In the genomic region with DNA sequence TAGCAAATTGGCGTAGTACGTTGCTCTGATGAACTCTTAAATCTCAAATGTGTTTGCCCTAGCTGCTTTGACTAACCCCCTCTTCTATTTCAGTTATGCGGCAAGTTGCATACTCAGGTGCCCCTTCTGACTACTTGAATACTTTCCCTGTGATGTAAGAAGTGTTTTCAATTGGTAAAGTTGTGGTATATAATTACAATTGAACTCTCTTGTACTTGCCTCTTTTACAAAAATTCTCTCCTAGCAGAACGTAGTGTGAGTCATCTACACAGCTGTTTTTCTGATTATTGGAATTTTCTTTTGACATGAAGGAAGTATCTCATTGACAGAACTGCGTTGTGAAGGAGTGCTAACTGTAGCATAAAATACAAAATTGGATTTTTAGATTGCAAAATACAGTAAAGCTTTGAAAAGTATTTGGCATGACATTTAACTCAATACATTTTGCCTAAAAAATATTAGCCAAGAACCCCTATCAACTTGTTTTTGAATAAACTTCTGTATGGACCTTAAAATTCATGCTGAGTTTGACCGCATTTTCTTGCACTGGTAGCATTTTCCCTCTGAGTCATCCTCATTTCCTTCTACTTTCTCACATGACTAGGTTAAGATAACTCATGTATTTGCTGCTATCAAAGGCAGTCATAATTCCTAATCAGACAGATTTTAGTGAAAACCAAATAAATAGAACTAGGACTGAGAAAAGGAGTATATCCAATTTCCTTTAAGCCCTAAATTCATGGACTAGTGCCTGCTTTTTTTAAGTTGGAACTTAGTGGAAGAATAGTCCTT, we compare ENCODE assay signal across 11 cellular contexts. TPM values are rescaled to one million over a fixed set of nuclear protein-coding genes. Genes with fewer than 3 reads are reported as not detected.
A peak's percentile ranks its signal among the peaks of the same experiment; 100 is the strongest.
DNase-seq lines count a peak whose midpoint lies in the region; ATAC-seq, FAIRE-seq and TF ChIP-seq lines count a peak whose summit lies in the region.
"Had no signal": no experiment of that assay in that cellular context is flagged by ENCODE, and none has a peak within 500 bp of the region (broad histone marks: within the 10 kb centered on the region; RNA-seq: fewer than 3 reads in every experiment).

No MANE protein-coding gene starts in this region.

- no peaks in the 10 kb centered on the region for H3K4me1 ChIP-seq in foreskin keratinocyte

- H3K36me3 Mint-ChIP-seq in HFFc6 (ENCODE audit: low read depth) (no peaks in the 10 kb centered on the region), T-helper 17 cell (ENCODE audit: low read depth) (no peaks in the 10 kb centered on the region)
- H3K36me3 Mint-ChIP-seq: CD4-positive, alpha-beta memory T cell had no signal

- H3K9me3 ChIP-seq in T-helper 17 cell (ENCODE audit: control insufficient read depth, low read length, poor library complexity, severe bottlenecking): no peaks in the 10 kb centered on the region

- no peak overlapping the region for H3K27ac Mint-ChIP-seq in HFFc6
- H3K27ac Mint-ChIP-seq in T-helper 17 cell: peak overlapping the region; percentile 87
- H3K27ac Mint-ChIP-seq: CD4-positive, alpha-beta memory T cell had no signal

- no peak overlapping the region; the same call in 1 of the 2 replicates for H3K4me3 Mint-ChIP-seq in HFFc6
- peak overlapping the region; percentile 21 for H3K4me3 Mint-ChIP-seq in T-helper 17 cell
- H3K4me3 Mint-ChIP-seq: CD4-positive, alpha-beta memory T cell had no signal

- TF ChIP-seq CTCF in HFFc6 (IDR thresholded peaks at IDR 0.05) (no peak), foreskin keratinocyte (conservative IDR thresholded peaks at IDR 0.05) (no peak)

- H3K4me1 Mint-ChIP-seq in HFFc6 (ENCODE audit: low read depth) (peaks cover 22% of the 10 kb centered on the region), T-helper 17 cell (peaks cover 16% of the 10 kb centered on the region)

- peak; percentile 98 for FAIRE-seq in A204.1 (lab: Jason Lieb, UNC)

- DNase-seq in HFFc6 (peak; percentile 25), T-helper 17 cell (no peak), foreskin keratinocyte (peak in 1 of 2 donors; percentile 55), inferior parietal cortex (ENCODE audit: extremely low spot score) (no peak)
- DNase-seq in activated T-cell treated with anti-CD3 and anti-CD28 coated beads, Interleukin-2, amount 50 U/mL, for 1 hour: no peak
- DNase-seq: activated effector memory CD4-positive, alpha-beta T cell treated with anti-CD3 and anti-CD28 coated beads, Interleukin-2, amount 50 U/mL, for 16 hours; CD4-positive, alpha-beta memory T cell; NCI-H1694 had no signal

- no peaks in the 10 kb centered on the region for H3K9me3 Mint-ChIP-seq in HFFc6
- H3K9me3 Mint-ChIP-seq: CD4-positive, alpha-beta memory T cell had no signal

- ATAC-seq in T-helper 17 cell (no peak), foreskin keratinocyte (peak; percentile 68), HG02610 (IDR thresholded peaks at IDR 0.05; ENCODE audit: unreplicated experiment) (no peak), HG02840 (IDR thresholded peaks at IDR 0.05; ENCODE audit: low FRiP score, unreplicated experiment) (no peak)

- H3K27me3 Mint-ChIP-seq in HFFc6 (ENCODE audit: insufficient read depth) (peaks cover 28% of the 10 kb centered on the region), T-helper 17 cell (peaks cover 23% of the 10 kb centered on the region)

- no peak overlapping the region for H3K27ac ChIP-seq in foreskin keratinocyte

- peaks cover 34% of the 10 kb centered on the region for H3K27me3 ChIP-seq in foreskin keratinocyte

RNA-seq across cellular contexts. Expression of a gene that starts 6.3 kb away (rescaled TPM):
- total RNA-seq in HFFc6 (2021; fragmentation: NEBNext Ultra II Directional; extraction: Animal tissue kit (Norgen Biotek cat#: 25700)): not detected
- total RNA-seq in T-helper 17 cell (under 1 TPM in 1 of 2 donors, not detected in 1; 0.50 TPM), foreskin keratinocyte (not detected in 2 replicates)
- polyA plus RNA-seq in foreskin keratinocyte: not detected in 2 replicates
- total RNA-seq: CD4-positive, alpha-beta memory T cell had no signal
- polyA plus RNA-seq: CD4-positive, alpha-beta memory T cell had no signal
